ENCODE assay signal across 24 cellular contexts in the genomic region with DNA sequence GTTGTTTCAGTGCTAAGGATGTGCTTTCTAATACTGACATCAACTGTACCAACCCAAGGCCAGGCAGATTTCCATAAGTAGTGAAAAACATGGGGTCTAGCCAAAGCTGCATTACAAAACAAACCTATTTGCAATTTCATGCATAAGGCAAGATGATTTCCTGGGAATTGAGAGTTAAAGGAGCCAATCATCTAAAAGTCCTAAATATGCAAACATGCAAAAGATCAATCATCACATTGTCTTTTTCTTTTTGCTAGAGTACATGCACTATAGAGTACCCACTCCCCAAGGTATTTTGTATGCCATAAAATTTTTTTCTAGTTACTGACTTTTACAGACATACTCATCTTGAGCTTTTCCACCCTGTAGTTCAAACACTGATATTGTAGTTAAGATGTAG.
"Had no signal": no experiment of that assay in that cellular context is flagged by ENCODE, and none has a peak within 500 bp of the region (broad histone marks: within the 10 kb centered on the region; RNA-seq: fewer than 3 reads in every experiment).

No MANE protein-coding gene starts in this region.

- ATAC-seq: activated CD8-positive, alpha-beta memory T cell treated with anti-CD3 and anti-CD28 coated beads, Interleukin-2, amount 10 ng/mL, durations not matched to agents 7 days and 5 days; activated naive CD4-positive, alpha-beta T cell treated with anti-CD3 and anti-CD28 coated beads, Interleukin-2, amount 50 U/mL, for 72 hours; activated naive CD8-positive, alpha-beta T cell treated with anti-CD3 and anti-CD28 coated beads, Interleukin-2, amount 50 U/mL, for 24 hours; T-helper 17 cell had no signal

- FAIRE-seq: astrocyte, RCC 7860 had no signal

- DNase-seq: activated B cell treated with CpG ODN at 0.5 μM for 24 hours; activated CD4-positive, alpha-beta T cell treated with anti-CD3 and anti-CD28 coated beads for 1 hour; activated CD4-positive, alpha-beta T cell treated with anti-CD3 and anti-CD28 coated beads, Interleukin-2, amount 10 ng/mL, durations not matched to agents 24 days and 14 days; activated CD4-positive, alpha-beta T cell treated with anti-CD3 and anti-CD28 coated beads, Interleukin-2, amount 50 U/mL, for 48 hours; activated CD8-positive, alpha-beta memory T cell treated with anti-CD3 and anti-CD28 coated beads, Interleukin-2, amount 10 ng/mL, durations not matched to agents 7 days and 5 days; activated effector memory CD4-positive, alpha-beta T cell treated with anti-CD3 and anti-CD28 coated beads, Interleukin-2, amount 50 U/mL, for 16 hours; activated naive CD4-positive, alpha-beta T cell treated with Interleukin-2 at 50 U/mL for 16 hours; activated naive CD8-positive, alpha-beta T cell treated with anti-CD3 and anti-CD28 coated beads, Interleukin-2, amount 50 U/mL, for 24 hours; activated T-cell treated with anti-CD3 and anti-CD28 coated beads, Interleukin-2, amount 50 U/mL, for 24 hours; amniotic stem cell; NCI-H1048; NCI-H146; NCI-H2029; NCI-H2107; NCI-H2171 treated with DMSO at 0.1 percent for 48 hours; NCI-H226; NCI-H526; NCI-H774; SHP77 treated with DMSO at 0.1 percent for 48 hours; T-helper 17 cell; T-helper 9 cell had no signal
